ENCODE assay signal across 8 cellular contexts in genomic region chr3:141370065-141370533, GRCh38.
DNase-seq lines count a peak whose midpoint lies in the region; ATAC-seq, FAIRE-seq and TF ChIP-seq lines count a peak whose summit lies in the region.

No MANE protein-coding gene starts in this region.

- no peaks in the 10 kb centered on the region for H3K36me3 Mint-ChIP-seq in T-helper 2 cell treated with Interferon-gamma antibody and Interleukin-4, amounts not matched to agents 5 μg/mL and 100 μg/mL, for 36 hours (ENCODE audit: low read depth)

- peak; percentile 39 for TF ChIP-seq CTCF in brain microvascular endothelial cell (IDR thresholded peaks at IDR 0.05; ENCODE audit: low read depth, low read length, missing control alignments)

- DNase-seq in NCI-H2196 (lab: John Stamatoyannopoulos, UW; ENCODE audit: unreplicated experiment) (peak; percentile 26), NCI-H2196 treated with DMSO at 0.1 percent for 48 hours (lab: John Stamatoyannopoulos, UW; ENCODE audit: unreplicated experiment) (no peak), MV-4-11 (lab: John Stamatoyannopoulos, UW) (peak; percentile 84), brain microvascular endothelial cell (peak; percentile 92)
- DNase-seq in T-helper 2 cell treated with Interferon-gamma antibody and Interleukin-4, amounts not matched to agents 5 μg/mL and 100 μg/mL, for 36 hours (ENCODE audit: low spot score): peak; percentile 59
- peak; percentile 16 to 30 (median 23) for DNase-seq in stimulated activated CD4-positive, alpha-beta T cell treated with anti-CD3 and anti-CD28 coated beads, Interleukin-1b, Interleukin-23, amount 100 ng/mL, for 24 hours (ENCODE audit: low read depth in 4 of 4, low spot score in 1 of 4)

- peaks cover 9% of the 10 kb centered on the region for H3K4me1 Mint-ChIP-seq in T-helper 2 cell treated with Interferon-gamma antibody and Interleukin-4, amounts not matched to agents 5 μg/mL and 100 μg/mL, for 36 hours (ENCODE audit: low read depth)

- H3K27ac ChIP-seq in brain microvascular endothelial cell: peak overlapping the region; percentile 100

- no peaks in the 10 kb centered on the region for H3K27me3 Mint-ChIP-seq in T-helper 2 cell treated with Interferon-gamma antibody and Interleukin-4, amounts not matched to agents 5 μg/mL and 100 μg/mL, for 36 hours (ENCODE audit: low read depth)

- peaks cover 4% of the 10 kb centered on the region for H3K9me3 Mint-ChIP-seq in T-helper 2 cell treated with Interferon-gamma antibody and Interleukin-4, amounts not matched to agents 5 μg/mL and 100 μg/mL, for 36 hours

- H3K27me3 ChIP-seq in brain microvascular endothelial cell (replicated peaks): no peaks in the 10 kb centered on the region

- no peak overlapping the region for H3K4me3 Mint-ChIP-seq in T-helper 2 cell treated with Interferon-gamma antibody and Interleukin-4, amounts not matched to agents 5 μg/mL and 100 μg/mL, for 36 hours

- H3K4me3 ChIP-seq in brain microvascular endothelial cell (ENCODE audit: low read depth, low read length): peak overlapping the region; percentile 50

- H3K27ac Mint-ChIP-seq in T-helper 2 cell treated with Interferon-gamma antibody and Interleukin-4, amounts not matched to agents 5 μg/mL and 100 μg/mL, for 36 hours: peak overlapping the region; percentile 31

- peak; percentile 85 for FAIRE-seq in islet of Langerhans (lab: Jason Lieb, UNC)

- ATAC-seq in HG02588 (IDR thresholded peaks at IDR 0.05; ENCODE audit: unreplicated experiment): peak; percentile 69

- H3K36me3 ChIP-seq in brain microvascular endothelial cell (replicated peaks): peaks cover 32% of the 10 kb centered on the region

- in situ Hi-C loops in brain microvascular endothelial cell (cut with HindIII; ENCODE audit: low pct_ligation_motif_present, low sequenced_read_pairs): no loop called here
